1 cellular context compared by ENCODE assay signal in genomic region chr14:93788557-93789365, GRCh38.
TF ChIP-seq lines count a peak whose summit lies in the region.

No MANE protein-coding gene starts in this region.

TF ChIP-seq in IMR-90, 13 proteins besides CTCF, POLR2A, EP300 and RAD21 (continued from another document):
- TF ChIP-seq ELK1 (IDR thresholded peaks at IDR 0.05; ENCODE audit: borderline replicate concordance, low read depth, low read length) = no peak
- TF ChIP-seq BHLHE40 (IDR thresholded peaks at IDR 0.05; ENCODE audit: low read depth, low read length) = no peak
- no peak for TF ChIP-seq CHD1 (IDR thresholded peaks at IDR 0.05; ENCODE audit: low read depth, low read length)
- TF ChIP-seq NFE2L2 (IDR thresholded peaks at IDR 0.05; ENCODE audit: low read depth, low read length) = no peak
- no peak for TF ChIP-seq MAZ (IDR thresholded peaks at IDR 0.05; ENCODE audit: borderline replicate concordance, low read depth, low read length)
- TF ChIP-seq FOS (IDR thresholded peaks at IDR 0.05; ENCODE audit: low read depth, low read length) = no peak
- TF ChIP-seq MAFK (IDR thresholded peaks at IDR 0.05; ENCODE audit: low read depth, low read length) = no peak
- no peak for TF ChIP-seq RCOR1 (IDR thresholded peaks at IDR 0.05; ENCODE audit: insufficient replicate concordance, low read length)
- no peak for TF ChIP-seq SMC3 (IDR thresholded peaks at IDR 0.05; ENCODE audit: low read depth, low read length)
- TF ChIP-seq MXI1 (IDR thresholded peaks at IDR 0.05; ENCODE audit: borderline replicate concordance, low read depth, low read length) = no peak
